ENCODE assay signal across 8 cellular contexts in the genomic region with DNA sequence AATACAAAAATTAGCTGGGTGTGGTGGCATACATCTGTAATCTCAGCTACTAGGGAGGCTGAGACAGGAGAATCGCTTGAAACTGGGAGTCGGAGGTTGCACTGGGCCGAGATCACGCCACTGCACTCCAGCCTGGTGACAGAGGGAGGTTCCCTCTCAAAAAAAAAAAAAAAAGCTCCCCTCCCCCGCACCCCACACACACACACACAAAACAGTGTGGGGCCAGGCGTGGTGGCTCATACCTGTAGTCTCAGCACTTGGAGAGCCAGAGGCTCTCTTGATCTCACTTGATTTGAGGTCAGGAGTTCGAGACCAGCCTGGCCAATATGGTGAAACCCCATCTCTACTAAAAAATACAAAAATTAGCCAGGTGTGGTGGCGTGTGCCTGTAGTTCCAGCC. TPM values are rescaled to one million over a fixed set of nuclear protein-coding genes. Genes with fewer than 3 reads are reported as not detected.
DNase-seq lines count a peak whose midpoint lies in the region; ATAC-seq, FAIRE-seq and TF ChIP-seq lines count a peak whose summit lies in the region.
"Not testable (repeated sequence)": the region's sequence is repeated elsewhere in the genome, so short reads cannot be mapped to it uniquely, and the experiment has no call there.

No MANE protein-coding gene starts in this region.

- H3K23ac ChIP-seq in trophoblast cell (ENCODE audit: low read length) = not testable (repeated sequence)

- H4K20me1 ChIP-seq in astrocyte (ENCODE audit: insufficient read depth, low read length) = peaks cover 80% of the 10 kb centered on the region

- not testable (repeated sequence) for ATAC-seq in CD4-positive, alpha-beta T cell (ENCODE audit: poor library complexity); thoracic aorta (ENCODE audit: insufficient number of reproducible peaks, low FRiP score, low read depth)
- peak; percentile 31 for ATAC-seq in activated T-helper 17 cell treated with anti-CD3 and anti-CD28 coated beads, Interleukin-2, amount 50 U/mL, for 72 hours (replicated peaks)

- not testable (repeated sequence) for H3K27me3 ChIP-seq in CD4-positive, alpha-beta T cell (ENCODE audit: control insufficient read depth, insufficient read depth, low read length); astrocyte (ENCODE audit: insufficient read depth, low read length); trophoblast cell (ENCODE audit: insufficient read depth, low read length); thoracic aorta (replicated peaks; ENCODE audit: insufficient read depth)

- not testable (repeated sequence) for H4K91ac ChIP-seq in trophoblast cell (ENCODE audit: low read depth, low read length)

- peak overlapping the region; percentile 14 for H3K4me2 ChIP-seq in astrocyte (ENCODE audit: low read length)
- H3K4me2 ChIP-seq in trophoblast cell (ENCODE audit: low read length) = not testable (repeated sequence)

- not testable (repeated sequence) for H2BK120ac ChIP-seq in trophoblast cell (ENCODE audit: insufficient read depth, low read length, poor library complexity)

- not testable (repeated sequence) for H3K27ac ChIP-seq in CD4-positive, alpha-beta T cell (ENCODE audit: low read depth, low read length); astrocyte (ENCODE audit: low read depth, low read length); trophoblast cell (ENCODE audit: low read depth, low read length)
- H3K27ac ChIP-seq in epithelial cell of prostate = peak overlapping the region; percentile 22
- H3K27ac ChIP-seq in thoracic aorta = peak overlapping the region; percentile 74 to 80

- H4K12ac ChIP-seq in trophoblast cell (ENCODE audit: low read depth, low read length) = peak overlapping the region; percentile 43

- not testable (repeated sequence) for H3K4me3 ChIP-seq in astrocyte (ENCODE audit: insufficient read depth, low read depth, low read length); trophoblast cell (ENCODE audit: low read depth, low read length)
- H3K4me3 ChIP-seq in thoracic aorta = peak overlapping the region; percentile 49

- peak overlapping the region; percentile 44 for H3K27ac Mint-ChIP-seq in CD4-positive, alpha-beta T cell
- H3K27ac Mint-ChIP-seq in HFFc6 (peak overlapping the region; percentile 61; the same call in 1 of the 2 replicates), astrocyte (ENCODE audit: unreplicated experiment) (peak overlapping the region; percentile 69)
- peak overlapping the region; percentile 60 for H3K27ac Mint-ChIP-seq in activated T-helper 17 cell treated with anti-CD3 and anti-CD28 coated beads, Interleukin-2, amount 50 U/mL, for 72 hours

- H3K4me1 ChIP-seq in astrocyte (ENCODE audit: insufficient read depth, low read length); trophoblast cell (ENCODE audit: control insufficient read depth in 1 of 2, insufficient read depth in 2 of 2, low read length in 2 of 2): not testable (repeated sequence)
- peaks cover 11 to 21% of the 10 kb centered on the region in 2 donors for H3K4me1 ChIP-seq in thoracic aorta (ENCODE audit: control insufficient read depth in 1 of 2, low read depth in 2 of 2)

- CTCF ChIA-PET in CD4-positive, alpha-beta T cell (lab: Charles Lee) = not testable (repeated sequence)

- not testable (repeated sequence) for H2AFZ ChIP-seq in astrocyte (ENCODE audit: low read depth, low read length); trophoblast cell (ENCODE audit: insufficient read depth, low read length, poor library complexity)

- peaks cover 24% of the 10 kb centered on the region for H3K4me1 Mint-ChIP-seq in CD4-positive, alpha-beta T cell (ENCODE audit: low read depth)
- H3K4me1 Mint-ChIP-seq in HFFc6 (ENCODE audit: low read depth); activated T-helper 17 cell treated with anti-CD3 and anti-CD28 coated beads, Interleukin-2, amount 50 U/mL, for 72 hours; astrocyte (ENCODE audit: low read depth, unreplicated experiment): not testable (repeated sequence)

- H3K9me3 ChIP-seq in CD4-positive, alpha-beta T cell (ENCODE audit: control insufficient read depth, low read length); astrocyte (ENCODE audit: insufficient read depth, low read depth, low read length); trophoblast cell (ENCODE audit: insufficient read depth, low read depth, low read length); thoracic aorta: not testable (repeated sequence)

- not testable (repeated sequence) for H2AK5ac ChIP-seq in trophoblast cell (ENCODE audit: low read length)

- H3K18ac ChIP-seq in trophoblast cell (ENCODE audit: low read length) = not testable (repeated sequence)

- peak overlapping the region; percentile 79 for H3K4ac ChIP-seq in trophoblast cell (ENCODE audit: low read depth, low read length)

- not testable (repeated sequence) for H3K4me3 Mint-ChIP-seq in CD4-positive, alpha-beta T cell; HFFc6; activated T-helper 17 cell treated with anti-CD3 and anti-CD28 coated beads, Interleukin-2, amount 50 U/mL, for 72 hours; astrocyte (ENCODE audit: unreplicated experiment)

- not testable (repeated sequence) for TF ChIP-seq CTCF in CD4-positive, alpha-beta T cell (IDR thresholded peaks at IDR 0.05); HFFc6 (IDR thresholded peaks at IDR 0.05); astrocyte (IDR thresholded peaks at IDR 0.05; ENCODE audit: insufficient read depth, low read depth, low read length); thoracic aorta (IDR thresholded peaks at IDR 0.05)

- WGBS in trophoblast cell (ENCODE audit: extremely low coverage, insufficient coverage, insufficient read length) = no CpG with 5 or more reads among the region's 8 CpGs

- H3K27me3 Mint-ChIP-seq in CD4-positive, alpha-beta T cell; HFFc6 (ENCODE audit: insufficient read depth); activated T-helper 17 cell treated with anti-CD3 and anti-CD28 coated beads, Interleukin-2, amount 50 U/mL, for 72 hours; astrocyte (ENCODE audit: low read depth, unreplicated experiment): not testable (repeated sequence)

- not testable (repeated sequence) for H3K79me1 ChIP-seq in trophoblast cell (ENCODE audit: low read length)

- peaks cover 89% of the 10 kb centered on the region for H3K79me2 ChIP-seq in astrocyte (ENCODE audit: insufficient read depth, low read length)
- peaks cover 13% of the 10 kb centered on the region for H3K79me2 ChIP-seq in trophoblast cell (ENCODE audit: control insufficient read depth, insufficient read depth, low read length, poor library complexity)

- not testable (repeated sequence) for FAIRE-seq in astrocyte (lab: Jason Lieb, UNC)

- not testable (repeated sequence) for H2BK12ac ChIP-seq in trophoblast cell (ENCODE audit: low read length)

- H3K36me3 Mint-ChIP-seq in CD4-positive, alpha-beta T cell (ENCODE audit: low read depth) = peaks cover 23% of the 10 kb centered on the region
- H3K36me3 Mint-ChIP-seq in HFFc6 (ENCODE audit: low read depth); astrocyte (ENCODE audit: low read depth, unreplicated experiment): not testable (repeated sequence)
- peaks cover 40% of the 10 kb centered on the region for H3K36me3 Mint-ChIP-seq in activated T-helper 17 cell treated with anti-CD3 and anti-CD28 coated beads, Interleukin-2, amount 50 U/mL, for 72 hours (ENCODE audit: low read depth)

- not testable (repeated sequence) for H3K36me3 ChIP-seq in astrocyte (ENCODE audit: insufficient read depth, low read length)
- H3K36me3 ChIP-seq in trophoblast cell (ENCODE audit: control insufficient read depth in 1 of 2, insufficient read depth in 2 of 2, low read length in 2 of 2) (peaks cover 0 to 11% of the 10 kb centered on the region in 2 experiments), thoracic aorta (peaks cover 10% of the 10 kb centered on the region)

- H2BK5ac ChIP-seq in trophoblast cell (ENCODE audit: low read depth, low read length, poor library complexity) = not testable (repeated sequence)

- intact Hi-C loops in CD4-positive, alpha-beta T cell (cut with DNase I, micrococcal nuclease) = not testable (repeated sequence)

- not testable (repeated sequence) for H3K14ac ChIP-seq in trophoblast cell (ENCODE audit: low read length)

- not testable (repeated sequence) for H4K8ac ChIP-seq in trophoblast cell (ENCODE audit: low read depth, low read length)

- POLR2A ChIA-PET in CD4-positive, alpha-beta T cell (lab: Charles Lee) = not testable (repeated sequence)

- H3K9me3 Mint-ChIP-seq in CD4-positive, alpha-beta T cell; HFFc6; activated T-helper 17 cell treated with anti-CD3 and anti-CD28 coated beads, Interleukin-2, amount 50 U/mL, for 72 hours; astrocyte (ENCODE audit: unreplicated experiment): not testable (repeated sequence)

- DNase-seq in CD4-positive, alpha-beta T cell; HFFc6; astrocyte (ENCODE audit: low read depth); epithelial cell of prostate (ENCODE audit: low read depth, low spot score); trophoblast cell; thoracic aorta (ENCODE audit: low spot score): not testable (repeated sequence)
- peak; percentile 37 for DNase-seq in activated CD4-positive, alpha-beta T cell treated with anti-CD3 and anti-CD28 coated beads for 48 hours

- not testable (repeated sequence) for H3K9ac ChIP-seq in astrocyte (ENCODE audit: low read length); trophoblast cell (ENCODE audit: low read length)

RNA-seq across cellular contexts. Expression of a gene that starts 16.9 kb away (rescaled TPM):
- total RNA-seq in CD4-positive, alpha-beta T cell = 10 to 100 TPM; 51.6 to 52.3 TPM
- 10 to 100 TPM; 29.3 to 40.9 (median 38.4) TPM for total RNA-seq in HFFc6 (2021; fragmentation: NEBNext Ultra II Directional; extraction: Animal tissue kit (Norgen Biotek cat#: 25700))
- 10 to 100 TPM; 47.8 to 51.1 TPM for total RNA-seq in activated T-helper 17 cell treated with anti-CD3 and anti-CD28 coated beads, Interleukin-2, amount 50 U/mL, for 72 hours
- total RNA-seq in astrocyte = 48.4 and 56.9 TPM in 2 replicates
- polyA plus RNA-seq in trophoblast cell (2013) = 22.8 and 23.4 TPM in 2 replicates
- 10 to 100 TPM; 22.7 to 31.5 TPM for total RNA-seq in thoracic aorta

RNA-seq across cellular contexts. Expression of a gene that starts 40.6 kb away (rescaled TPM):
- 10 to 100 TPM; 87.0 to 98.7 TPM for total RNA-seq in CD4-positive, alpha-beta T cell
- 10 to 100 TPM; 20.5 to 26.6 (median 23.4) TPM for total RNA-seq in HFFc6 (2021; fragmentation: NEBNext Ultra II Directional; extraction: Animal tissue kit (Norgen Biotek cat#: 25700))
- 100 to 1,000 TPM in 1 of 2 donors, 10 to 100 TPM in 1; 98.0 to 130 TPM for total RNA-seq in activated T-helper 17 cell treated with anti-CD3 and anti-CD28 coated beads, Interleukin-2, amount 50 U/mL, for 72 hours
- total RNA-seq in astrocyte (31.3 and 32.2 TPM in 2 replicates), thoracic aorta (10 to 100 TPM; 59.0 to 82.7 TPM)
- 20.7 and 22.0 TPM in 2 replicates for polyA plus RNA-seq in trophoblast cell (2013)

RNA-seq across cellular contexts. Expression of a gene that starts 52.5 kb away (rescaled TPM):
- total RNA-seq in CD4-positive, alpha-beta T cell = 100 to 1,000 TPM; 147 to 152 TPM
- total RNA-seq in HFFc6 (2021; fragmentation: NEBNext Ultra II Directional; extraction: Animal tissue kit (Norgen Biotek cat#: 25700)) = 10 to 100 TPM; 22.3 to 31.3 (median 29.1) TPM
- total RNA-seq in activated T-helper 17 cell treated with anti-CD3 and anti-CD28 coated beads, Interleukin-2, amount 50 U/mL, for 72 hours = 100 to 1,000 TPM in 1 of 2 donors, 10 to 100 TPM in 1; 84.9 to 131 TPM
- total RNA-seq in astrocyte (38.3 and 38.4 TPM in 2 replicates), thoracic aorta (10 to 100 TPM; 22.6 to 92.7 TPM)
- 37.4 and 41.0 TPM in 2 replicates for polyA plus RNA-seq in trophoblast cell (2013)

RNA-seq across cellular contexts. Expression of a gene that starts 57.4 kb away (rescaled TPM):
- total RNA-seq in CD4-positive, alpha-beta T cell = 1 to 10 TPM; 6.4 to 6.9 TPM
- 10 to 100 TPM; 88.8 to 95.7 (median 93.0) TPM for total RNA-seq in HFFc6 (2021; fragmentation: NEBNext Ultra II Directional; extraction: Animal tissue kit (Norgen Biotek cat#: 25700))
- 100 to 1,000 TPM; 109 to 117 TPM for total RNA-seq in activated T-helper 17 cell treated with anti-CD3 and anti-CD28 coated beads, Interleukin-2, amount 50 U/mL, for 72 hours
- total RNA-seq in astrocyte (90.2 and 91.7 TPM in 2 replicates), thoracic aorta (100 to 1,000 TPM; 102 to 136 TPM)
- polyA plus RNA-seq in trophoblast cell (2013) = 118 and 119 TPM in 2 replicates
